In the genomic region with DNA sequence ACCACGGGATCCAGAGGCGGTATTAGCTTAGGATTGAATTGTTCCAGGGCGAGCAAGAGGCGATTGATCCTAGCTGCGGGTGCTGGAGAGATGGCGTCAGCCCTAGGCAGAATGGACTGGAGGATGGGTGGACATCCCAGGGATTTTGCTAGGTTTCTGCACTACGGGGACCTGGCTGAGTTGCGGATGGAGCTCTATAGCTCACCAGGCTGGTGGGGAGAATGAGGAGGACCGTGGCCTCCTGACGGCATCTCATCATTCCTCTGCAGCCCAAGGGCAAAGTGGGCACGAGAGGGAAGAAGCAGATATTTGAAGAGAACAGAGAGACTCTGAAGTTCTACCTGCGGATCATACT, we compare ENCODE assay signal across 8 cellular contexts. TPM values are rescaled to one million over a fixed set of nuclear protein-coding genes. Genes with fewer than 3 reads are reported as not detected.
DNase-seq lines count a peak whose midpoint lies in the region; ATAC-seq, FAIRE-seq and TF ChIP-seq lines count a peak whose summit lies in the region.

No MANE protein-coding gene starts in this region.

- H3K56ac ChIP-seq in H9 (ENCODE audit: insufficient read length, low read depth, low read length) = no peak overlapping the region

- H2BK15ac ChIP-seq in H9 (ENCODE audit: low read depth, low read length) = no peak overlapping the region

- no peak overlapping the region for H4K91ac ChIP-seq in H9 (ENCODE audit: insufficient read length, low read depth, low read length)

- H3K27ac Mint-ChIP-seq in H9 = peak overlapping the region; percentile 97 to 99 (median 98); a peak in 5 of 7 replicates
- H3K27ac Mint-ChIP-seq in activated CD8-positive, alpha-beta T cell treated with anti-CD3 and anti-CD28 coated beads for 36 hours = peak overlapping the region; percentile 100

- FAIRE-seq in small intestine (lab: Jason Lieb, UNC) = no peak

- H3K27me3 ChIP-seq in H9 (ENCODE audit: insufficient read depth, low read length) (no peaks in the 10 kb centered on the region), hepatocyte (no peaks in the 10 kb centered on the region), small intestine (ENCODE audit: control insufficient read depth in 2 of 2, insufficient read depth in 2 of 2, low read length in 2 of 2) (no peaks in the 10 kb centered on the region)

- peaks cover 3% of the 10 kb centered on the region for H3K79me1 ChIP-seq in H9 (ENCODE audit: insufficient read depth, low read depth, low read length, poor library complexity, severe bottlenecking)

- H4K20me1 ChIP-seq in H9 (ENCODE audit: control insufficient read depth, insufficient read depth, insufficient read length) = no peaks in the 10 kb centered on the region
- no peaks in the 10 kb centered on the region for H4K20me1 ChIP-seq in hepatocyte (ENCODE audit: insufficient read depth, poor library complexity, severe bottlenecking)

- H3K4me1 Mint-ChIP-seq in H9 = peaks cover 17 to 20% of the 10 kb centered on the region in 2 experiments
- peaks cover 38% of the 10 kb centered on the region for H3K4me1 Mint-ChIP-seq in activated CD8-positive, alpha-beta T cell treated with anti-CD3 and anti-CD28 coated beads for 36 hours (ENCODE audit: low read depth)

- no peak overlapping the region for H2BK120ac ChIP-seq in H9 (ENCODE audit: low read depth, low read length, poor library complexity, severe bottlenecking)

- no CpG with 5 or more reads among the region's 12 CpGs for WGBS in H9 (ENCODE audit: extremely low coverage, insufficient read length, low lambda C conversion rate)
- 34% methylated on average over 12 of the region's 12 CpGs for WGBS in hepatocyte (ENCODE audit: low lambda C conversion rate, missing lambda C conversion rate)
- WGBS in small intestine, 3 donors = 7 to 12% (median 8%) methylated on average over 12 of the region's 12 CpGs

- no peak overlapping the region for H2AK5ac ChIP-seq in H9 (ENCODE audit: insufficient read length, low read length)

- H3K36me3 Mint-ChIP-seq in H9 (ENCODE audit: insufficient read depth in 1 of 3, low read depth in 3 of 3) = peaks cover 13 to 50% (median 45%) of the 10 kb centered on the region in 3 experiments; a peak in 6 of 7 replicates
- H3K36me3 Mint-ChIP-seq in activated CD8-positive, alpha-beta T cell treated with anti-CD3 and anti-CD28 coated beads for 36 hours (ENCODE audit: low read depth) = peaks cover 47% of the 10 kb centered on the region

- no peak overlapping the region for H2BK5ac ChIP-seq in H9 (ENCODE audit: insufficient read length, low read length)

- no peaks in the 10 kb centered on the region for H3K9me2 ChIP-seq in hepatocyte (replicated peaks; ENCODE audit: insufficient read depth)

- intact Hi-C loops in activated CD8-positive, alpha-beta T cell treated with anti-CD3 and anti-CD28 coated beads for 36 hours (cut with micrococcal nuclease) = no loop called here

- H3K27me3 Mint-ChIP-seq in H9 (ENCODE audit: low read depth) = peaks cover 16% of the 10 kb centered on the region
- no peaks in the 10 kb centered on the region for H3K27me3 Mint-ChIP-seq in activated CD8-positive, alpha-beta T cell treated with anti-CD3 and anti-CD28 coated beads for 36 hours

- no peak overlapping the region for H4K5ac ChIP-seq in H9 (ENCODE audit: insufficient read length, low read depth, low read length)

- H3K4me2 ChIP-seq in H9 (ENCODE audit: insufficient read depth, insufficient read length, low read length) (peak overlapping the region; percentile 98), hepatocyte (peak overlapping the region; percentile 96)

- CTCF ChIA-PET in activated CD8-positive, alpha-beta T cell treated with anti-CD3 and anti-CD28 coated beads for 36 hours (lab: Charles Lee) = interaction anchor here (1.0 to 2.5 kb wide), 15 partner anchors 12 to 335 kb away, joined by 3 to 13 read pairs (median 5); a partner anchor contains a TSS

- peaks cover 5% of the 10 kb centered on the region; the same call in 1 of the 2 replicates for H3K79me2 ChIP-seq in H9 (ENCODE audit: insufficient read depth, low read length)
- H3K79me2 ChIP-seq in hepatocyte = peaks cover 16% of the 10 kb centered on the region

- H3K23me2 ChIP-seq in H9 (ENCODE audit: insufficient read length, low read depth, low read length, poor library complexity, severe bottlenecking) = peaks cover 15% of the 10 kb centered on the region

- TF ChIP-seq CTCF in H9 (conservative IDR thresholded peaks at IDR 0.05) = no peak
- TF ChIP-seq CTCF in activated CD8-positive, alpha-beta T cell treated with anti-CD3 and anti-CD28 coated beads for 36 hours (IDR thresholded peaks at IDR 0.05) = no peak
- TF ChIP-seq CTCF in hepatocyte (IDR thresholded peaks at IDR 0.05; ENCODE audit: poor library complexity) = no peak

- peak overlapping the region; percentile 74 for H3K4me3 ChIP-seq in hepatocyte
- peak overlapping the region; percentile 86 to 95 for H3K4me3 ChIP-seq in small intestine (ENCODE audit: low read depth in 1 of 2, low read length in 2 of 2)

- H3K36me3 ChIP-seq in hepatocyte (replicated peaks; ENCODE audit: insufficient read depth, low read depth) (no peaks in the 10 kb centered on the region), small intestine (ENCODE audit: control insufficient read depth in 2 of 2, insufficient read depth in 2 of 2, low read length in 2 of 2) (peaks cover 3 to 18% of the 10 kb centered on the region in 2 donors)

- no peak overlapping the region for H3K23ac ChIP-seq in H9 (ENCODE audit: insufficient read length, low read depth, low read length)

- H3K9me3 Mint-ChIP-seq in H9 = no peaks in the 10 kb centered on the region; a peak in 1 of 5 replicates
- H3K9me3 Mint-ChIP-seq in activated CD8-positive, alpha-beta T cell treated with anti-CD3 and anti-CD28 coated beads for 36 hours = no peaks in the 10 kb centered on the region

- H3K27ac ChIP-seq in H9 (ENCODE audit: insufficient read length, low read depth, low read length) (no peak overlapping the region), hepatocyte (peak overlapping the region; percentile 69), small intestine (ENCODE audit: low read depth in 1 of 2, low read length in 1 of 2) (peak overlapping the region in 1 of 2 donors; percentile 84)

- H2BK12ac ChIP-seq in H9 (ENCODE audit: insufficient read length, low read depth, low read length) = no peak overlapping the region

- peaks cover 4% of the 10 kb centered on the region for H3K4me1 ChIP-seq in H9 (ENCODE audit: insufficient read depth, low read length)
- peaks cover 9% of the 10 kb centered on the region for H3K4me1 ChIP-seq in hepatocyte (ENCODE audit: insufficient read depth)
- H3K4me1 ChIP-seq in small intestine (ENCODE audit: control insufficient read depth in 2 of 2, insufficient read depth in 1 of 2, low read depth in 1 of 2, low read length in 1 of 2) = peaks cover 0 to 6% of the 10 kb centered on the region in 2 donors

- H3K14ac ChIP-seq in H9 (ENCODE audit: insufficient read depth, low read length) = no peak overlapping the region; the same call in 1 of the 2 replicates

- H4K8ac ChIP-seq in H9 (replicated peaks; ENCODE audit: insufficient read length, low read depth, low read length) = peak overlapping the region; percentile 52

- no peak overlapping the region for H3T11ph ChIP-seq in H9 (ENCODE audit: low read length)

- peak overlapping the region; percentile 86 for H3K9ac ChIP-seq in H9 (ENCODE audit: extremely low read depth, insufficient read length, low read length)

- DNase-seq in H9 (no peak), hepatocyte (ENCODE audit: low spot score) (no peak), small intestine (no peak), amniotic stem cell (lab: John Stamatoyannopoulos, UW) (no peak)
- DNase-seq in activated CD8-positive, alpha-beta T cell treated with anti-CD3 and anti-CD28 coated beads for 36 hours = no peak
- DNase-seq in stimulated activated CD4-positive, alpha-beta T cell treated with anti-CD3 and anti-CD28 coated beads, Interleukin-1b, Interleukin-23, amount 100 ng/mL, for 48 hours = no peak

- POLR2A ChIA-PET in activated CD8-positive, alpha-beta T cell treated with anti-CD3 and anti-CD28 coated beads for 36 hours (lab: Charles Lee) = interaction anchor here (0.8 to 12.3 kb wide), 13 partner anchors 9 to 51 kb away, joined by 3 to 123 read pairs (median 5); a partner anchor contains a TSS

- ATAC-seq in activated CD8-positive, alpha-beta T cell treated with anti-CD3 and anti-CD28 coated beads for 36 hours = no peak
- ATAC-seq in GM18870 (IDR thresholded peaks at IDR 0.05; ENCODE audit: unreplicated experiment) (no peak), GM18861 (IDR thresholded peaks at IDR 0.05; ENCODE audit: unreplicated experiment) (no peak)

- H2AFZ ChIP-seq in H9 (ENCODE audit: low read length) = no peak overlapping the region
- H2AFZ ChIP-seq in hepatocyte = peak overlapping the region; percentile 57

- H2BK20ac ChIP-seq in H9 (ENCODE audit: low read depth, low read length, poor library complexity, severe bottlenecking) = no peak overlapping the region

- no peak overlapping the region for H3K4ac ChIP-seq in H9 (ENCODE audit: low read depth, low read length)

- H3K4me3 Mint-ChIP-seq in H9 = peak overlapping the region; percentile 99 to 100
- peak overlapping the region; percentile 100 for H3K4me3 Mint-ChIP-seq in activated CD8-positive, alpha-beta T cell treated with anti-CD3 and anti-CD28 coated beads for 36 hours

- no peak overlapping the region for H3K18ac ChIP-seq in H9 (ENCODE audit: insufficient read length, low read depth, low read length)

- H3K9me3 ChIP-seq in H9 (ENCODE audit: control insufficient read depth, low read depth, low read length) (no peaks in the 10 kb centered on the region), hepatocyte (ENCODE audit: low read depth) (no peaks in the 10 kb centered on the region), small intestine (ENCODE audit: control insufficient read depth, low read depth) (no peaks in the 10 kb centered on the region)

RNA-seq across cellular contexts. Expression of a gene that starts 0.6 kb away (rescaled TPM):
- total RNA-seq in H9 (2021) = 42.6 and 43.3 TPM in 2 replicates
- total RNA-seq in activated CD8-positive, alpha-beta T cell treated with anti-CD3 and anti-CD28 coated beads for 36 hours = 10 to 100 TPM; 25.7 to 30.7 TPM
- total RNA-seq in hepatocyte = 47.5 and 53.2 TPM in 2 replicates
- polyA plus RNA-seq in hepatocyte = 160 and 181 TPM in 2 replicates
- polyA plus RNA-seq in small intestine = 100 to 1,000 TPM in 2 of 3 donors, 10 to 100 TPM in 1; 83.2 to 153 (median 121) TPM

RNA-seq across cellular contexts. Expression of a gene that starts 19.7 kb away (rescaled TPM):
- total RNA-seq in H9 (2021) = 67.0 and 70.7 TPM in 2 replicates
- total RNA-seq in activated CD8-positive, alpha-beta T cell treated with anti-CD3 and anti-CD28 coated beads for 36 hours = 100 to 1,000 TPM; 102 to 105 TPM
- 4.1 and 10.0 TPM in 2 replicates for total RNA-seq in hepatocyte
- polyA plus RNA-seq in hepatocyte = 17.2 and 20.9 TPM in 2 replicates
- 10 to 100 TPM; 12.8 to 19.7 (median 18.9) TPM for polyA plus RNA-seq in small intestine

RNA-seq across cellular contexts. Expression of a gene that starts 21.2 kb away (rescaled TPM):
- 7.5 and 9.1 TPM in 2 replicates for total RNA-seq in H9 (2021)
- 1 to 10 TPM; 7.7 to 8.1 TPM for total RNA-seq in activated CD8-positive, alpha-beta T cell treated with anti-CD3 and anti-CD28 coated beads for 36 hours
- total RNA-seq in hepatocyte = 0.36 and 1.4 TPM in 2 replicates
- polyA plus RNA-seq in hepatocyte = 1.5 and 2.7 TPM in 2 replicates
- under 1 TPM in 2 of 3 donors, not detected in 1; 0.39 to 0.54 TPM for polyA plus RNA-seq in small intestine

RNA-seq across cellular contexts. Expression of a gene that starts 28.6 kb away (rescaled TPM):
- total RNA-seq in H9 (2021) (8.6 and 9.1 TPM in 2 replicates), hepatocyte (18.5 and 18.7 TPM in 2 replicates)
- total RNA-seq in activated CD8-positive, alpha-beta T cell treated with anti-CD3 and anti-CD28 coated beads for 36 hours = 1 to 10 TPM; 5.0 to 5.6 TPM
- polyA plus RNA-seq in hepatocyte (14.5 and 18.3 TPM in 2 replicates), small intestine (100 to 1,000 TPM in 1 of 3 donors, 10 to 100 TPM in 2; 36.3 to 101 (median 89.7) TPM)

RNA-seq across cellular contexts. Expression of a gene that starts 35.6 kb away (rescaled TPM):
- total RNA-seq in H9 (2021) = 109 and 116 TPM in 2 replicates
- total RNA-seq in activated CD8-positive, alpha-beta T cell treated with anti-CD3 and anti-CD28 coated beads for 36 hours = 100 to 1,000 TPM; 104 to 105 TPM
- 70.4 and 76.6 TPM in 2 replicates for total RNA-seq in hepatocyte
- polyA plus RNA-seq in hepatocyte = 72.4 and 76.4 TPM in 2 replicates
- 10 to 100 TPM; 48.6 to 63.7 (median 58.4) TPM for polyA plus RNA-seq in small intestine
